ENCODE assay signal across 17 cellular contexts in genomic region chr12:6076776-6077700, GRCh38. TPM values are rescaled to one million over a fixed set of nuclear protein-coding genes. Genes with fewer than 3 reads are reported as not detected.
DNase-seq lines count a peak whose midpoint lies in the region; ATAC-seq, FAIRE-seq and TF ChIP-seq lines count a peak whose summit lies in the region.
"Had no signal": no experiment of that assay in that cellular context is flagged by ENCODE, and none has a peak within 500 bp of the region (broad histone marks: within the 10 kb centered on the region; RNA-seq: fewer than 3 reads in every experiment).

No MANE protein-coding gene starts in this region.

- no peak overlapping the region for H3K27ac Mint-ChIP-seq in stimulated activated effector memory CD8-positive, alpha-beta T cell treated with anti-CD3 and anti-CD28 coated beads, Interleukin-12 subunit alpha, Interleukin-12 subunit beta, amount 100 ng/mL, for 72 hours
- H3K27ac Mint-ChIP-seq: CD4-positive, alpha-beta T cell had no signal

- no peak overlapping the region for H3K56ac ChIP-seq in H1 (replicated peaks; ENCODE audit: insufficient read length, low read depth, low read length)

- H2BK20ac ChIP-seq in H1 (ENCODE audit: low read length): no peak overlapping the region

- no peaks in the 10 kb centered on the region for H3K23me2 ChIP-seq in H1 (ENCODE audit: low read depth, low read length)

- H4K8ac ChIP-seq in H1 (ENCODE audit: extremely low read depth, insufficient read depth, low read length) (no peak overlapping the region), trophoblast cell (ENCODE audit: low read depth, low read length) (peak overlapping the region; percentile 2)

- H3K36me3 Mint-ChIP-seq in stimulated activated effector memory CD8-positive, alpha-beta T cell treated with anti-CD3 and anti-CD28 coated beads, Interleukin-12 subunit alpha, Interleukin-12 subunit beta, amount 100 ng/mL, for 72 hours: no peaks in the 10 kb centered on the region

- H2BK120ac ChIP-seq in H1 (replicated peaks; ENCODE audit: low read depth, low read length): no peak overlapping the region
- peak overlapping the region; percentile 75 for H2BK120ac ChIP-seq in trophoblast cell (ENCODE audit: insufficient read depth, low read length, poor library complexity)

- H2BK12ac ChIP-seq in H1 (ENCODE audit: low read depth, low read length) (peak overlapping the region; percentile 50; the same call in 1 of the 2 replicates), trophoblast cell (ENCODE audit: low read length) (peak overlapping the region; percentile 58)

- no peak for TF ChIP-seq POLR2A in H1 (IDR thresholded peaks at IDR 0.05; ENCODE audit: control extremely low read depth in 1 of 2, low read depth in 2 of 2, low read length in 2 of 2)

- no peak overlapping the region for H3K18ac ChIP-seq in H1 (ENCODE audit: extremely low read depth, low read length)
- H3K18ac ChIP-seq in trophoblast cell (ENCODE audit: low read length): peak overlapping the region; percentile 76

- no peak overlapping the region for H3K4me3 ChIP-seq in BLaER1
- H3K4me3 ChIP-seq in H1 (ENCODE audit: extremely low read depth in 1 of 4, insufficient read depth in 2 of 4, low read depth in 3 of 4, low read length in 4 of 4): no peak overlapping the region
- H3K4me3 ChIP-seq in trophoblast cell (ENCODE audit: low read depth, low read length): no peak overlapping the region

- H3K14ac ChIP-seq in H1 (ENCODE audit: insufficient read length): no peak overlapping the region
- H3K14ac ChIP-seq in trophoblast cell (ENCODE audit: low read length): peak overlapping the region; percentile 68

- no peak for ATAC-seq in Right ventricle myocardium superior (ENCODE audit: poor library complexity)
- no peak for ATAC-seq in stimulated activated effector memory CD8-positive, alpha-beta T cell treated with anti-CD3 and anti-CD28 coated beads, Interleukin-12 subunit alpha, Interleukin-12 subunit beta, amount 100 ng/mL, for 72 hours

- H3K36me3 ChIP-seq in BLaER1 (no peaks in the 10 kb centered on the region), H1 (ENCODE audit: control insufficient read depth in 2 of 4, insufficient read depth in 4 of 4, low read length in 3 of 4) (no peaks in the 10 kb centered on the region), trophoblast cell (ENCODE audit: control insufficient read depth in 1 of 2, insufficient read depth in 2 of 2, low read length in 2 of 2) (no peaks in the 10 kb centered on the region)

- H3K4me3 Mint-ChIP-seq in stimulated activated effector memory CD8-positive, alpha-beta T cell treated with anti-CD3 and anti-CD28 coated beads, Interleukin-12 subunit alpha, Interleukin-12 subunit beta, amount 100 ng/mL, for 72 hours: no peak overlapping the region
- H3K4me3 Mint-ChIP-seq: CD4-positive, alpha-beta T cell had no signal

- H3K27ac ChIP-seq in BLaER1 (no peak overlapping the region), H1 (ENCODE audit: low read depth, low read length) (no peak overlapping the region), trophoblast cell (ENCODE audit: low read depth, low read length) (no peak overlapping the region)
- H3K27ac ChIP-seq: 22Rv1, HL-60 had no signal

- no peak overlapping the region for H3K4ac ChIP-seq in H1 (replicated peaks; ENCODE audit: insufficient read length, low read depth, low read length)
- no peak overlapping the region for H3K4ac ChIP-seq in trophoblast cell (ENCODE audit: low read depth, low read length)

- H3K9ac ChIP-seq in BLaER1 (no peak overlapping the region), H1 (replicated peaks in 1 of 4; ENCODE audit: extremely low read depth in 1 of 4, low read depth in 3 of 4, low read length in 3 of 4) (no peak overlapping the region), trophoblast cell (ENCODE audit: low read length) (no peak overlapping the region)

- DNase-seq in cardiac septum (ENCODE audit: low spot score) (peak; percentile 59), Right ventricle myocardium superior (no peak), H1 (ENCODE audit: low read depth in 1 of 2, low spot score in 2 of 2) (no peak), trophoblast cell (no peak), Kasumi-1 (lab: John Stamatoyannopoulos, UW) (no peak)
- DNase-seq in stimulated activated CD4-positive, alpha-beta T cell treated with anti-CD3 and anti-CD28 coated beads, Interleukin-1b, Interleukin-23, amount 100 ng/mL, for 48 hours: no peak
- DNase-seq in stimulated activated effector memory CD8-positive, alpha-beta T cell treated with anti-CD3 and anti-CD28 coated beads, Interleukin-12 subunit alpha, Interleukin-12 subunit beta, amount 100 ng/mL, for 72 hours (ENCODE audit: low spot score in 2 of 2): no peak
- DNase-seq: C1 segment of cervical spinal cord; Calu3; CD4-positive, alpha-beta T cell; DMS 273 treated with DMSO at 0.1 percent for 48 hours had no signal

- TF ChIP-seq CTCF in H1 (IDR thresholded peaks at IDR 0.05; ENCODE audit: control extremely low read depth in 1 of 3, insufficient read depth in 1 of 3, low read depth in 1 of 3, low read length in 3 of 3): no peak

- H3K79me1 ChIP-seq in H1 (ENCODE audit: low read depth, low read length) (no peaks in the 10 kb centered on the region), trophoblast cell (ENCODE audit: low read length) (peaks cover 58% of the 10 kb centered on the region)

- no peak for FAIRE-seq in H1 (lab: Jason Lieb, UNC)
- FAIRE-seq: H54 had no signal

- intact Hi-C loops in cardiac septum (cut with DNase I): loop anchor here (5.0 kb wide), 1 partner anchor 45 kb away; the partner anchor contains the start of gene VWF
- intact Hi-C loops in Right ventricle myocardium superior (cut with DNase I): no loop called here

- H3K9me3 ChIP-seq in BLaER1 (no peaks in the 10 kb centered on the region), H1 (ENCODE audit: insufficient read depth in 2 of 2, low read depth in 1 of 2, low read length in 1 of 2) (no peaks in the 10 kb centered on the region), trophoblast cell (ENCODE audit: insufficient read depth, low read depth, low read length) (no peaks in the 10 kb centered on the region)

- no peak overlapping the region for H2BK5ac ChIP-seq in H1 (ENCODE audit: low read depth, low read length)
- peak overlapping the region; percentile 41 for H2BK5ac ChIP-seq in trophoblast cell (ENCODE audit: low read depth, low read length, poor library complexity)

- POLR2A ChIA-PET in H1 (lab: Charles Lee; ENCODE audit: partially characterized antibody): interaction anchor here (1.4 kb wide), 1 partner anchor 12 kb away, joined by 3 read pairs; no protein-coding TSS in a partner anchor

- no peak overlapping the region for H4K12ac ChIP-seq in trophoblast cell (ENCODE audit: low read depth, low read length)

- H3K4me2 ChIP-seq in BLaER1 (peak overlapping the region; percentile 99), H1 (ENCODE audit: insufficient read depth in 1 of 2, low read depth in 2 of 2, low read length in 2 of 2) (no peak overlapping the region), trophoblast cell (ENCODE audit: low read length) (no peak overlapping the region)

- no peaks in the 10 kb centered on the region for H3K79me2 ChIP-seq in H1 (ENCODE audit: control insufficient read depth in 1 of 2, insufficient read depth in 2 of 2, low read length in 2 of 2)
- peaks cover 4% of the 10 kb centered on the region for H3K79me2 ChIP-seq in trophoblast cell (ENCODE audit: control insufficient read depth, insufficient read depth, low read length, poor library complexity)

- no peak for TF ChIP-seq RAD21 in H1 (IDR thresholded peaks at IDR 0.05 in 1 of 2, conservative IDR thresholded peaks at IDR 0.05 in 1 of 2; ENCODE audit: low read depth in 2 of 2, low read length in 2 of 2)

- peaks cover 22% of the 10 kb centered on the region for H3K4me1 Mint-ChIP-seq in stimulated activated effector memory CD8-positive, alpha-beta T cell treated with anti-CD3 and anti-CD28 coated beads, Interleukin-12 subunit alpha, Interleukin-12 subunit beta, amount 100 ng/mL, for 72 hours

- H4K91ac ChIP-seq in H1 (replicated peaks; ENCODE audit: insufficient read length, low read length): no peak overlapping the region
- peak overlapping the region; percentile 54 for H4K91ac ChIP-seq in trophoblast cell (ENCODE audit: low read depth, low read length)

- H2AK5ac ChIP-seq in H1 (ENCODE audit: low read depth, low read length) (0 out of 2 replicates have a peak overlapping the region, but pooled peaks have one; percentile 24), trophoblast cell (ENCODE audit: low read length) (peak overlapping the region; percentile 95)

- H2BK15ac ChIP-seq in H1 (ENCODE audit: low read length): no peak overlapping the region

- no peak overlapping the region for H4K5ac ChIP-seq in H1 (ENCODE audit: insufficient read length, low read depth, low read length)

- no peaks in the 10 kb centered on the region for H3K9me3 Mint-ChIP-seq in stimulated activated effector memory CD8-positive, alpha-beta T cell treated with anti-CD3 and anti-CD28 coated beads, Interleukin-12 subunit alpha, Interleukin-12 subunit beta, amount 100 ng/mL, for 72 hours
- H3K9me3 Mint-ChIP-seq: CD4-positive, alpha-beta T cell had no signal

- H4K20me1 ChIP-seq in BLaER1: no peaks in the 10 kb centered on the region
- no peaks in the 10 kb centered on the region for H4K20me1 ChIP-seq in H1 (replicated peaks in 1 of 2; ENCODE audit: control insufficient read depth in 1 of 2, insufficient read depth in 2 of 2, low read length in 2 of 2)

- no peaks in the 10 kb centered on the region for H3K27me3 ChIP-seq in BLaER1
- H3K27me3 ChIP-seq in H1 (replicated peaks in 1 of 4; ENCODE audit: control insufficient read depth in 3 of 4, extremely low read depth in 1 of 4, insufficient read depth in 3 of 4, low read length in 3 of 4): no peaks in the 10 kb centered on the region
- no peaks in the 10 kb centered on the region for H3K27me3 ChIP-seq in trophoblast cell (ENCODE audit: insufficient read depth, low read length)

- whole genome bisulfite sequencing in H1 (ENCODE audit: extremely low coverage in 1 of 2, insufficient coverage in 1 of 2, insufficient read length in 1 of 2, insufficient replicate concordance in 2 of 2, low coverage in 1 of 2, low lambda C conversion rate in 2 of 2, missing lambda C conversion rate in 1 of 2), 2 experiments: 93% methylated on average over 26 of the region's 28 CpGs; no CpG with 5 or more reads in 1 of the 2 experiments
- no CpG with 5 or more reads among the region's 28 CpGs for WGBS in trophoblast cell (ENCODE audit: extremely low coverage, insufficient coverage, insufficient read length)

- no peak overlapping the region for H2AFZ ChIP-seq in H1 (ENCODE audit: low read length)
- no peak overlapping the region for H2AFZ ChIP-seq in trophoblast cell (ENCODE audit: insufficient read depth, low read length, poor library complexity)

- peaks cover 60% of the 10 kb centered on the region for H3K4me1 ChIP-seq in BLaER1
- H3K4me1 ChIP-seq in H1 (replicated peaks in 1 of 4; ENCODE audit: control insufficient read depth in 3 of 4, insufficient read depth in 4 of 4, low read length in 3 of 4): peaks cover 0 to 7% (median 4%) of the 10 kb centered on the region in 4 experiments; a peak in 1 of 7 replicates
- peaks cover 35 to 39% of the 10 kb centered on the region in 2 experiments for H3K4me1 ChIP-seq in trophoblast cell (ENCODE audit: control insufficient read depth in 1 of 2, insufficient read depth in 2 of 2, low read length in 2 of 2)

- H3K23ac ChIP-seq in H1 (ENCODE audit: insufficient read length): no peak overlapping the region
- no peak overlapping the region for H3K23ac ChIP-seq in trophoblast cell (ENCODE audit: low read length)

- CTCF ChIA-PET in H1 (lab: Charles Lee; ENCODE audit: partially characterized antibody): interaction anchor here (0.9 to 2.3 kb wide), 5 partner anchors 8 to 125 kb away, joined by 3 to 7 read pairs (median 4); no protein-coding TSS in a partner anchor

- no peak for TF ChIP-seq EP300 in H1 (IDR thresholded peaks at IDR 0.05; ENCODE audit: borderline replicate concordance in 1 of 2, low read depth in 2 of 2, low read length in 2 of 2)

RNA-seq across cellular contexts. Expression of gene VWF, which starts 47.4 kb away (rescaled TPM):
- total RNA-seq in cardiac septum: 350 TPM
- total RNA-seq in Right ventricle myocardium superior: 238 TPM
- 0.60 and 0.63 TPM in 2 replicates for total RNA-seq in H1 (2021; fragmentation: NEBNext Ultra II Directional; extraction: Animal tissue kit (Norgen Biotek cat#: 25700))
- 0.39 and 0.67 TPM in 2 replicates for polyA plus RNA-seq in H1 (2011; rRNA removed)
- 0.40 TPM for polyA plus RNA-seq in H1 (2011; cell fraction: cytosol; rRNA removed)
- 1.1 TPM for polyA plus RNA-seq in H1 (2011; cell fraction: nucleus; rRNA removed)
- polyA plus RNA-seq in H1 (2012, experiment 1 of 2): 0.54 to 0.73 TPM (median 0.56 TPM) in 4 replicates
- polyA plus RNA-seq in H1 (2012, experiment 2 of 2): 0.18 TPM
- 0.28 TPM for polyA plus RNA-seq in H1 (2013, experiment 1 of 2)
- 0.17 TPM for polyA plus RNA-seq in H1 (2013, experiment 2 of 2)
- 1.2 and 1.5 TPM in 2 replicates for polyA minus RNA-seq in H1 (2011; rRNA and poly(A)+ RNA removed)
- 0.37 TPM for polyA minus RNA-seq in H1 (2011; cell fraction: cytosol; rRNA and poly(A)+ RNA removed)
- polyA minus RNA-seq in H1 (2011; cell fraction: nucleus; rRNA and poly(A)+ RNA removed): 1.7 TPM
- polyA plus RNA-seq in trophoblast cell (2013): 0.82 and 1.1 TPM in 2 replicates
- total RNA-seq: A673, Calu3, Daoy had no signal

Comparison
In these comparisons a context has a peak if more than half of its experiments do, and no peak if none do; other contexts are left out.
1. RNA of gene VWF, which starts 47.4 kb away (total RNA-seq): 350 TPM in cardiac septum (single experiment) and 238 TPM in Right ventricle myocardium superior (single experiment); 0.60 to 0.63 TPM in H1; every median in the first group is over 100 times any median in the second.